8 cellular contexts compared by ENCODE assay signal in genomic region chr22:37457093-37457893, GRCh38. TPM values are rescaled to one million over a fixed set of nuclear protein-coding genes. Genes with fewer than 3 reads are reported as not detected.
DNase-seq lines count a peak whose midpoint lies in the region; ATAC-seq, FAIRE-seq and TF ChIP-seq lines count a peak whose summit lies in the region.

No MANE protein-coding gene starts in this region.

- DNase-seq in AG09319 (ENCODE audit: extremely low read depth, low read depth) (no peak), GM20000 (ENCODE audit: low spot score) (peak; percentile 84), NCI-H526 treated with DMSO at 0.1 percent for 48 hours (lab: John Stamatoyannopoulos, UW) (peak; percentile 25), endothelial cell of umbilical vein (ENCODE audit: low read depth, low spot score) (peak; percentile 60), myocyte (ENCODE audit: low read depth) (peak; percentile 59)
- peak; percentile 97 for DNase-seq in activated CD8-positive, alpha-beta memory T cell treated with anti-CD3 and anti-CD28 coated beads for 24 hours
- peak; percentile 58 to 65 for DNase-seq in stimulated activated CD8-positive, alpha-beta memory T cell treated with anti-CD3 and anti-CD28 coated beads, Interleukin-7, amount 100 ng/mL, for 4 hours (ENCODE audit: low read depth in 2 of 2)

- H3K4me3 ChIP-seq in endothelial cell of umbilical vein (replicated peaks in 1 of 3; ENCODE audit: insufficient read depth in 1 of 3, low read depth in 1 of 3, low read length in 3 of 3), result no peak overlapping the region

- no peak overlapping the region for H3K9ac ChIP-seq in endothelial cell of umbilical vein (replicated peaks; ENCODE audit: extremely low read depth, insufficient read depth, low read length)

- H3K36me3 ChIP-seq in endothelial cell of umbilical vein (ENCODE audit: control insufficient read depth in 2 of 2, extremely low read depth in 1 of 2, insufficient read depth in 2 of 2, low read length in 2 of 2), result no peaks in the 10 kb centered on the region

- H3K27me3 ChIP-seq in endothelial cell of umbilical vein (ENCODE audit: control insufficient read depth in 2 of 2, insufficient read depth in 2 of 2, low read length in 2 of 2), result no peaks in the 10 kb centered on the region

- POLR2A ChIA-PET in endothelial cell of umbilical vein (lab: Charles Lee), result no interaction called here

- CTCF ChIA-PET in endothelial cell of umbilical vein (lab: Charles Lee), result interaction anchor here (0.7 to 5.8 kb wide), 20 partner anchors 8 to 198 kb away, joined by 3 to 168 read pairs (median 4); no protein-coding TSS in a partner anchor

- BruUV-seq in endothelial cell of umbilical vein (replicated peaks; lab: Mats Ljungman, UMichigan), result no TSS peak

- H3K9me1 ChIP-seq in endothelial cell of umbilical vein (replicated peaks; ENCODE audit: control insufficient read depth, extremely low read depth, insufficient read depth, low read length), result no peaks in the 10 kb centered on the region

- no peak overlapping the region for H3K27ac ChIP-seq in endothelial cell of umbilical vein (ENCODE audit: insufficient read depth, low read depth, low read length)

- H3K4me2 ChIP-seq in endothelial cell of umbilical vein (ENCODE audit: insufficient read depth, low read length), result no peak overlapping the region

- no peak for TF ChIP-seq POLR2A in endothelial cell of umbilical vein (IDR thresholded peaks at IDR 0.05; ENCODE audit: low read depth, low read length)

- TF ChIP-seq CTCF in AG09319 (IDR thresholded peaks at IDR 0.05; ENCODE audit: low read depth, low read length) (peak; percentile 97), GM20000 (IDR thresholded peaks at IDR 0.05; ENCODE audit: extremely low read depth, missing control alignments) (peak; percentile 84), endothelial cell of umbilical vein (IDR thresholded peaks at IDR 0.05; ENCODE audit: extremely low read depth in 1 of 2, insufficient read depth in 1 of 2, low read depth in 1 of 2, low read length in 2 of 2) (peak; percentile 93 to 94)

- H3K9me3 ChIP-seq in endothelial cell of umbilical vein (replicated peaks; ENCODE audit: control insufficient read depth, insufficient read depth, low read length), result no peaks in the 10 kb centered on the region

- intact Hi-C loops in endothelial cell of umbilical vein (cut with micrococcal nuclease), result loop anchor here (1.0 to 2.0 kb wide), 5 partner anchors 140 to 378 kb away; no protein-coding TSS in a partner anchor

- ATAC-seq in GM19463 (IDR thresholded peaks at IDR 0.05; ENCODE audit: unreplicated experiment), result no peak

- H2AFZ ChIP-seq in endothelial cell of umbilical vein (ENCODE audit: low read depth, low read length), result no peak overlapping the region

- dilution Hi-C loops in endothelial cell of umbilical vein (cut with MboI; ENCODE audit: extremely low pct_ligation_motif_present, low sequenced_read_pairs), result no loop called here

- no peaks in the 10 kb centered on the region for H4K20me1 ChIP-seq in endothelial cell of umbilical vein (replicated peaks; ENCODE audit: control insufficient read depth, extremely low read depth, insufficient read depth, low read length)

- peaks cover 24% of the 10 kb centered on the region for H3K4me1 ChIP-seq in endothelial cell of umbilical vein (ENCODE audit: control insufficient read depth, extremely low read depth, insufficient read depth, low read length)

- peak; percentile 75 for FAIRE-seq in endothelial cell of umbilical vein (lab: Jason Lieb, UNC)

- no peaks in the 10 kb centered on the region for H3K79me2 ChIP-seq in endothelial cell of umbilical vein (ENCODE audit: control insufficient read depth, insufficient read depth, low read length)

TF ChIP-seq in endothelial cell of umbilical vein, 7 proteins besides CTCF, POLR2A, EP300 and RAD21:
- no peak for TF ChIP-seq GATA2 (IDR thresholded peaks at IDR 0.05; ENCODE audit: insufficient read depth, insufficient read length, low read depth, low read length)
- no peak for TF ChIP-seq JUN (IDR thresholded peaks at IDR 0.05; ENCODE audit: borderline replicate concordance, insufficient read depth, insufficient read length, low read depth)
- no peak for TF ChIP-seq MYC (IDR thresholded peaks at IDR 0.05; ENCODE audit: low read depth, low read length)
- no peak for TF ChIP-seq MAX (IDR thresholded peaks at IDR 0.05; ENCODE audit: insufficient read depth, insufficient read length)
- no peak for TF ChIP-seq FOS (IDR thresholded peaks at IDR 0.05; ENCODE audit: borderline replicate concordance, insufficient read depth, low read length)
- no peak for TF ChIP-seq EZH2 (IDR thresholded peaks at IDR 0.05; ENCODE audit: borderline replicate concordance, low read depth, low read length, severe bottlenecking)
- TF ChIP-seq POLR2AphosphoS5 (IDR thresholded peaks at IDR 0.05; ENCODE audit: insufficient read depth, low read depth, low read length), result no peak

RNA-seq across cellular contexts. Expression of gene MFNG, which starts 28.9 kb away (rescaled TPM):
- total RNA-seq in endothelial cell of umbilical vein, result 188 and 197 TPM in 2 replicates
- polyA plus RNA-seq in endothelial cell of umbilical vein, result 257 and 379 TPM in 2 replicates
- polyA plus RNA-seq in endothelial cell of umbilical vein (2011; cell fraction: cytosol; rRNA removed), result 194 and 222 TPM in 2 replicates
- 127 and 141 TPM in 2 replicates for polyA plus RNA-seq in endothelial cell of umbilical vein (2011; cell fraction: nucleus; rRNA removed)
- polyA plus RNA-seq in endothelial cell of umbilical vein (2012), result 125 and 143 TPM in 2 replicates
- 112 and 155 TPM in 2 replicates for polyA minus RNA-seq in endothelial cell of umbilical vein
- polyA minus RNA-seq in endothelial cell of umbilical vein (2011; cell fraction: cytosol; rRNA and poly(A)+ RNA removed), result not detected
- 35.3 and 50.5 TPM in 2 replicates for polyA minus RNA-seq in endothelial cell of umbilical vein (2011; cell fraction: nucleus; rRNA and poly(A)+ RNA removed)
- 0.51 and 0.68 TPM in 2 replicates for total RNA-seq in myocyte
- not detected for polyA plus RNA-seq in myocyte (2012)

RNA-seq across cellular contexts. Expression of gene ELFN2, which starts 30.0 kb away (rescaled TPM):
- total RNA-seq in endothelial cell of umbilical vein, result 1.3 and 1.4 TPM in 2 replicates
- 0.33 and 0.41 TPM in 2 replicates for polyA plus RNA-seq in endothelial cell of umbilical vein
- polyA plus RNA-seq in endothelial cell of umbilical vein (2011; cell fraction: cytosol; rRNA removed), result 0.23 and 0.34 TPM in 2 replicates
- 0.72 and 0.76 TPM in 2 replicates for polyA plus RNA-seq in endothelial cell of umbilical vein (2011; cell fraction: nucleus; rRNA removed)
- polyA plus RNA-seq in endothelial cell of umbilical vein (2012), result 4.9 and 5.1 TPM in 2 replicates
- 0.24 and 0.34 TPM in 2 replicates for polyA minus RNA-seq in endothelial cell of umbilical vein
- 0.20 TPM for polyA minus RNA-seq in endothelial cell of umbilical vein (2011; cell fraction: cytosol; rRNA and poly(A)+ RNA removed)
- polyA minus RNA-seq in endothelial cell of umbilical vein (2011; cell fraction: nucleus; rRNA and poly(A)+ RNA removed), result 0.29 and 0.43 TPM in 2 replicates
- total RNA-seq in myocyte, result 0.05 and 0.21 TPM in 2 replicates
- 0.09 TPM for polyA plus RNA-seq in myocyte (2012)

Comparison
In these comparisons a context has a peak if more than half of its experiments do, and no peak if none do; other contexts are left out.
1. RNA of gene MFNG, which starts 28.9 kb away (total RNA-seq): 188 to 197 TPM in endothelial cell of umbilical vein; 0.51 to 0.68 TPM in myocyte; every median in the first group is over 100 times any median in the second.
2. Peak in every context shown above with its lines, with median percentiles within 50 percentile points of each other: CTCF ChIP-seq.